In the genomic region with DNA sequence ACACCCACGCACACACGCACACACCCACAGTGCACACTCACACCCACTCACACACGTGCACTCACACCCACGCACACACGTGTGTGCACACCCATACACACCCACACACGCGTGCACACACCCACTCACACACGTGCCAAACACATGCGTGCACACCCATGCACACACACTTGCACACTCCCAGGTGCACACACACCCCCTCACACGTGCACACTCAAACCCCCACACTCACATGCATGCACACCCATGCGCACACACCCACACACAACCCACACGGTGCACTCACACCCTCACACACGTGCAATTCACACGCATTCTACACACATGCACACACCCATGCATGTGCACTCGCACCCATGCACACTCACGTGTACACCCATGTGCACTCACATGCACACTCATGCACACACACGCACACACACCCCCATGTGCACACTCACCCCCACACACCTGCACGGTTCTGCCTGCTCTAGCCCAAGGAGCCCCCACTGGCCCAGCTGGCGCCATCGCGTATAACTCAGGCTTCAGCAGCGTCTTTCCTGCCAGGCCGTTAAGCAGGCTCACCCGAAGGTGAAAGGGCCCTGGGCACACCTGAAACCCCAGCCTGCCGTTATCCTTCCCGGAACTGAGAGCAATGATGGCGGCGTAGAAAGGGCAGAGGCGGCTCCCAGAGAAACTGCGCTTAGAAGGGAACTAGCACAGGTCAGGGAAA, we compare ENCODE assay signal across 15 cellular contexts.
DNase-seq lines count a peak whose midpoint lies in the region; ATAC-seq and TF ChIP-seq lines count a peak whose summit lies in the region.
"Had no signal": no experiment of that assay in that cellular context is flagged by ENCODE, and none has a peak within 500 bp of the region (broad histone marks: within the 10 kb centered on the region; RNA-seq: fewer than 3 reads in every experiment).

No MANE protein-coding gene starts in this region.

- no peaks in the 10 kb centered on the region for H3K27me3 Mint-ChIP-seq in Caco-2 (ENCODE audit: insufficient read depth, unreplicated experiment)
- peaks cover 2% of the 10 kb centered on the region for H3K27me3 Mint-ChIP-seq in activated T-helper 1 cell treated with anti-CD3 and anti-CD28 coated beads, Interleukin-12 subunit alpha, Interleukin-12 subunit beta, Interleukin-2, Interleukin-4 antibody, amounts not matched to agents 30 ng/mL and 10 ng/mL and 1 ng/mL, durations not matched to agents 14 hours and 24 hours and 36 hours (ENCODE audit: insufficient read depth)
- H3K27me3 Mint-ChIP-seq: activated B cell treated with CpG ODN at 0.5 μM for 24 hours had no signal

- H3K27me3 ChIP-seq in BLaER1 (no peaks in the 10 kb centered on the region; the same call in 1 of the 2 replicates), Caco-2 (replicated peaks; ENCODE audit: control insufficient read depth, insufficient read depth, low read length) (no peaks in the 10 kb centered on the region)
- H3K27me3 ChIP-seq: cardiac muscle cell, vagina had no signal

- in situ Hi-C loops in ACHN (cut with HindIII; ENCODE audit: low pct_ligation_motif_present, low pct_unique_long_range_greater_than_20kb, low sequenced_read_pairs), result no loop called here

- H4K20me1 ChIP-seq in BLaER1, result no peaks in the 10 kb centered on the region

- H3K36me3 ChIP-seq in BLaER1, result peaks cover 18% of the 10 kb centered on the region
- H3K36me3 ChIP-seq in Caco-2 (ENCODE audit: control insufficient read depth, insufficient read depth, low read length), result peaks cover 3% of the 10 kb centered on the region
- H3K36me3 ChIP-seq in mucosa of descending colon (ENCODE audit: low read depth), result no peaks in the 10 kb centered on the region
- H3K36me3 ChIP-seq: cardiac muscle cell, vagina had no signal

- POLR2A ChIA-PET in Caco-2 (lab: Charles Lee), result no interaction called here

- TF ChIP-seq CTCF in Caco-2 (IDR thresholded peaks at IDR 0.05; ENCODE audit: insufficient read depth in 1 of 2, low read depth in 1 of 2, low read length in 1 of 2, severe bottlenecking in 1 of 2, unreplicated experiment in 1 of 2) (no peak), mucosa of descending colon (IDR thresholded peaks at IDR 0.05) (no peak)

- H3K27ac ChIP-seq in BLaER1, result no peak overlapping the region
- H3K27ac ChIP-seq: cardiac muscle cell, psoas muscle, vagina had no signal

- H3K9me3 ChIP-seq in BLaER1 (peaks cover 28% of the 10 kb centered on the region), Caco-2 (no peaks in the 10 kb centered on the region), mucosa of descending colon (no peaks in the 10 kb centered on the region)
- H3K9me3 ChIP-seq: psoas muscle, vagina had no signal

- H3K4me3 ChIP-seq in BLaER1 (peak overlapping the region; percentile 18; the same call in 1 of the 2 replicates), Caco-2 (ENCODE audit: low read depth, low read length) (no peak overlapping the region), mucosa of descending colon (no peak overlapping the region)
- H3K4me3 ChIP-seq: cardiac muscle cell, psoas muscle, vagina had no signal

- H3K27ac Mint-ChIP-seq in Caco-2 (ENCODE audit: unreplicated experiment), result peak overlapping the region; percentile 15
- H3K27ac Mint-ChIP-seq in activated T-helper 1 cell treated with anti-CD3 and anti-CD28 coated beads, Interleukin-12 subunit alpha, Interleukin-12 subunit beta, Interleukin-2, Interleukin-4 antibody, amounts not matched to agents 30 ng/mL and 10 ng/mL and 1 ng/mL, durations not matched to agents 14 hours and 24 hours and 36 hours, result peak overlapping the region; percentile 87
- H3K27ac Mint-ChIP-seq: activated B cell treated with CpG ODN at 0.5 μM for 24 hours had no signal

- H3K4me1 ChIP-seq in BLaER1 (peaks cover 76% of the 10 kb centered on the region), Caco-2 (peaks cover 12% of the 10 kb centered on the region), mucosa of descending colon (ENCODE audit: low read depth) (no peaks in the 10 kb centered on the region)
- H3K4me1 ChIP-seq: psoas muscle, vagina had no signal

- peak overlapping the region; percentile 74 for H3K4me2 ChIP-seq in BLaER1

- H3K9me3 Mint-ChIP-seq in Caco-2 (ENCODE audit: unreplicated experiment), result peaks cover 8% of the 10 kb centered on the region
- H3K9me3 Mint-ChIP-seq in activated T-helper 1 cell treated with anti-CD3 and anti-CD28 coated beads, Interleukin-12 subunit alpha, Interleukin-12 subunit beta, Interleukin-2, Interleukin-4 antibody, amounts not matched to agents 30 ng/mL and 10 ng/mL and 1 ng/mL, durations not matched to agents 14 hours and 24 hours and 36 hours, result peaks cover 23% of the 10 kb centered on the region

- no peak for DNase-seq in Caco-2
- DNase-seq in activated T-helper 1 cell treated with anti-CD3 and anti-CD28 coated beads, Interleukin-12 subunit alpha, Interleukin-12 subunit beta, Interleukin-2, Interleukin-4 antibody, amounts not matched to agents 30 ng/mL and 10 ng/mL and 1 ng/mL, durations not matched to agents 14 hours and 24 hours and 36 hours (ENCODE audit: low spot score), result no peak
- DNase-seq in mucosa of descending colon, result no peak
- DNase-seq in OCI-M2 (lab: John Stamatoyannopoulos, UW; ENCODE audit: unreplicated experiment), result no peak
- no peak for DNase-seq in ACHN
- DNase-seq in dermis blood vessel endothelial cell, result no peak
- DNase-seq: activated B cell treated with CpG ODN at 0.5 μM for 24 hours, C1 segment of cervical spinal cord, NCI-H1105 treated with DMSO at 0.1 percent for 48 hours, NCI-H2227 treated with DMSO at 0.1 percent for 48 hours had no signal

- intact Hi-C loops in Caco-2 (cut with micrococcal nuclease; ENCODE audit: unreplicated experiment), result no loop called here
- intact Hi-C loops in activated T-helper 1 cell treated with anti-CD3 and anti-CD28 coated beads, Interleukin-12 subunit alpha, Interleukin-12 subunit beta, Interleukin-2, Interleukin-4 antibody, amounts not matched to agents 30 ng/mL and 10 ng/mL and 1 ng/mL, durations not matched to agents 14 hours and 24 hours and 36 hours (cut with micrococcal nuclease), result loop anchor here (1.0 kb wide), 3 partner anchors 18 to 143 kb away; a partner anchor contains a TSS
- intact Hi-C loops in mucosa of descending colon (cut with DNase I, micrococcal nuclease), result no loop called here

- no TSS peak for BruUV-seq in Caco-2 (replicated peaks; lab: Mats Ljungman, UMichigan)

- H3K9ac ChIP-seq in BLaER1, result no peak overlapping the region

- CTCF ChIA-PET in Caco-2 (lab: Charles Lee), result no interaction called here

- ATAC-seq in mucosa of descending colon (peak; percentile 14), HG02852 (IDR thresholded peaks at IDR 0.05; ENCODE audit: unreplicated experiment) (no peak)
- ATAC-seq: psoas muscle had no signal

- H3K4me3 Mint-ChIP-seq in Caco-2 (ENCODE audit: unreplicated experiment), result no peak overlapping the region
- peak overlapping the region; percentile 82 for H3K4me3 Mint-ChIP-seq in activated T-helper 1 cell treated with anti-CD3 and anti-CD28 coated beads, Interleukin-12 subunit alpha, Interleukin-12 subunit beta, Interleukin-2, Interleukin-4 antibody, amounts not matched to agents 30 ng/mL and 10 ng/mL and 1 ng/mL, durations not matched to agents 14 hours and 24 hours and 36 hours
- H3K4me3 Mint-ChIP-seq: activated B cell treated with CpG ODN at 0.5 μM for 24 hours had no signal

- no peaks in the 10 kb centered on the region for H3K4me1 Mint-ChIP-seq in Caco-2 (ENCODE audit: low read depth, unreplicated experiment)
- peaks cover 35% of the 10 kb centered on the region for H3K4me1 Mint-ChIP-seq in activated T-helper 1 cell treated with anti-CD3 and anti-CD28 coated beads, Interleukin-12 subunit alpha, Interleukin-12 subunit beta, Interleukin-2, Interleukin-4 antibody, amounts not matched to agents 30 ng/mL and 10 ng/mL and 1 ng/mL, durations not matched to agents 14 hours and 24 hours and 36 hours (ENCODE audit: low read depth)

- peaks cover 49% of the 10 kb centered on the region for H3K36me3 Mint-ChIP-seq in Caco-2 (ENCODE audit: insufficient read depth, unreplicated experiment)
- H3K36me3 Mint-ChIP-seq in activated T-helper 1 cell treated with anti-CD3 and anti-CD28 coated beads, Interleukin-12 subunit alpha, Interleukin-12 subunit beta, Interleukin-2, Interleukin-4 antibody, amounts not matched to agents 30 ng/mL and 10 ng/mL and 1 ng/mL, durations not matched to agents 14 hours and 24 hours and 36 hours (ENCODE audit: low read depth), result peaks cover 33% of the 10 kb centered on the region
